14 cellular contexts compared by ENCODE assay signal in genomic region chr7:32154797-32155196, GRCh38.
DNase-seq lines count a peak whose midpoint lies in the region; ATAC-seq and TF ChIP-seq lines count a peak whose summit lies in the region.
"Had no signal": no experiment of that assay in that cellular context is flagged by ENCODE, and none has a peak within 500 bp of the region (broad histone marks: within the 10 kb centered on the region; RNA-seq: fewer than 3 reads in every experiment).

No MANE protein-coding gene starts in this region.

- 44% methylated on average over 3 of the region's 3 CpGs for WGBS in mammary epithelial cell (ENCODE audit: low coverage, missing lambda C conversion rate)
- 40 to 50% methylated on average over 3 of the region's 3 CpGs for WGBS in heart right ventricle, 2 donors

- BruUV-seq in mammary epithelial cell (replicated peaks; lab: Mats Ljungman, UMichigan): no TSS peak

- TF ChIP-seq CTCF in mammary epithelial cell (conservative IDR thresholded peaks at IDR 0.05 in 1 of 2, IDR thresholded peaks at IDR 0.05 in 1 of 2; ENCODE audit: extremely low read depth in 1 of 2, insufficient read depth in 1 of 2, low read depth in 1 of 2, low read length in 2 of 2) (no peak), heart right ventricle (IDR thresholded peaks at IDR 0.05) (no peak)

- intact Hi-C loops in mammary epithelial cell (cut with micrococcal nuclease): no loop called here
- intact Hi-C loops in heart right ventricle (cut with DNase I): loop anchor here in 7 of 10 donors (2.0 to 10.0 kb wide), 6 partner anchors 50 to 270 kb away; partner anchors contain the start of gene PDE1C (in 5 of the 7)

- dilution Hi-C loops in mammary epithelial cell (cut with HindIII; ENCODE audit: low sequenced_read_pairs): no loop called here

- DNase-seq in M059J (ENCODE audit: low read depth): peak; percentile 81
- no peak for DNase-seq in mammary epithelial cell
- DNase-seq in heart right ventricle: peak; percentile 67 to 76
- DNase-seq in stromal cell of bone marrow (ENCODE audit: low read depth): peak; percentile 52
- no peak for DNase-seq in stimulated activated CD4-positive, alpha-beta T cell treated with anti-CD3 and anti-CD28 coated beads, Interleukin-2, amount 100 ng/mL, for 24 hours
- DNase-seq in NCI-H2196 (lab: John Stamatoyannopoulos, UW; ENCODE audit: unreplicated experiment): no peak
- no peak for DNase-seq in COLO668 (lab: John Stamatoyannopoulos, UW; ENCODE audit: unreplicated experiment)
- DNase-seq: activated T-cell treated with anti-CD3 and anti-CD28 coated beads for 4 hours; CD4-positive, alpha-beta T cell; foreskin melanocyte; MV-4-11; naive B cell; T-helper 1 cell had no signal

- no peak overlapping the region for H3K4me3 ChIP-seq in mammary epithelial cell (replicated peaks in 1 of 3; ENCODE audit: insufficient read depth in 1 of 3, low read depth in 2 of 3, low read length in 3 of 3)
- no peak overlapping the region for H3K4me3 ChIP-seq in heart right ventricle

- H3K4me1 ChIP-seq in mammary epithelial cell (ENCODE audit: insufficient read depth, low read length) (peaks cover 6% of the 10 kb centered on the region), heart right ventricle (peaks cover 0 to 76% (median 40%) of the 10 kb centered on the region in 9 donors)

- in situ Hi-C loops in mammary epithelial cell (cut with MboI; ENCODE audit: low sequenced_read_pairs in 2 of 2): no loop called here

- H3K27ac ChIP-seq in mammary epithelial cell (ENCODE audit: insufficient read depth, low read depth, low read length): no peak overlapping the region
- peak overlapping the region in 9 of 10 donors; percentile 11 to 87 (median 81) for H3K27ac ChIP-seq in heart right ventricle

- H3K27me3 ChIP-seq in mammary epithelial cell (ENCODE audit: insufficient read depth, low read length) (no peaks in the 10 kb centered on the region), heart right ventricle (no peaks in the 10 kb centered on the region)

- H2AFZ ChIP-seq in mammary epithelial cell (ENCODE audit: low read depth, low read length): peak overlapping the region; percentile 78

- H3K9me3 ChIP-seq in mammary epithelial cell (replicated peaks; ENCODE audit: insufficient read depth, low read length): no peaks in the 10 kb centered on the region
- no peaks in the 10 kb centered on the region for H3K9me3 ChIP-seq in heart right ventricle

- CTCF ChIA-PET in mammary epithelial cell (lab: Charles Lee; ENCODE audit: low non-redundant PET): no interaction called here

- no peak overlapping the region for H3K9ac ChIP-seq in mammary epithelial cell (ENCODE audit: insufficient read depth, low read length)

- H3K79me2 ChIP-seq in mammary epithelial cell (ENCODE audit: insufficient read depth, low read length): no peaks in the 10 kb centered on the region

- no peak overlapping the region for H3K4me2 ChIP-seq in mammary epithelial cell (ENCODE audit: insufficient read depth, low read depth, low read length)

- peak; percentile 56 to 89 (median 84) for ATAC-seq in heart right ventricle
- no peak for ATAC-seq in GM21381 (IDR thresholded peaks at IDR 0.05; ENCODE audit: unreplicated experiment)

- H3K36me3 ChIP-seq in mammary epithelial cell (ENCODE audit: insufficient read depth, low read length) (no peaks in the 10 kb centered on the region), heart right ventricle (no peaks in the 10 kb centered on the region)

- no peaks in the 10 kb centered on the region for H4K20me1 ChIP-seq in mammary epithelial cell (ENCODE audit: insufficient read depth, low read length)

Comparison
In these comparisons a context has a peak if more than half of its experiments do, and no peak if none do; other contexts are left out.
1. DNase-seq: peak in M059J (single experiment), heart right ventricle (2 of 2) and stromal cell of bone marrow (single experiment); none in mammary epithelial cell (single experiment), stimulated activated CD4-positive, alpha-beta T cell treated with anti-CD3 and anti-CD28 coated beads, Interleukin-2, amount 100 ng/mL, for 24 hours (0 of 2), NCI-H2196 (single experiment) and COLO668 (single experiment).